8 cellular contexts compared by ENCODE assay signal in genomic region chr11:33160587-33160986, GRCh38. TPM values are rescaled to one million over a fixed set of nuclear protein-coding genes. Genes with fewer than 3 reads are reported as not detected.
A peak's percentile ranks its signal among the peaks of the same experiment; 100 is the strongest.
DNase-seq lines count a peak whose midpoint lies in the region; ATAC-seq and TF ChIP-seq lines count a peak whose summit lies in the region.

No MANE protein-coding gene starts in this region.

- H3K4me3 ChIP-seq in AG10803 (ENCODE audit: low read length): peak overlapping the region; percentile 98
- H3K4me3 ChIP-seq in LNCaP clone FGC (ENCODE audit: low read depth, low read length): peak overlapping the region; percentile 100

- no peaks in the 10 kb centered on the region for H3K27me3 Mint-ChIP-seq in dendritic cell treated with granulocyte-macrophage colony-stimulating factor and Interleukin-4, amounts not matched to agents 40 ng/mL and 50 ng/mL, for 4 days
- no peaks in the 10 kb centered on the region for H3K27me3 Mint-ChIP-seq in naive thymus-derived CD8-positive, alpha-beta T cell

- H3K4me3 Mint-ChIP-seq in dendritic cell treated with granulocyte-macrophage colony-stimulating factor and Interleukin-4, amounts not matched to agents 40 ng/mL and 50 ng/mL, for 4 days: peak overlapping the region; percentile 95
- H3K4me3 Mint-ChIP-seq in naive thymus-derived CD8-positive, alpha-beta T cell: peak overlapping the region; percentile 93 to 100 (median 100)

- no peak for ATAC-seq in naive thymus-derived CD8-positive, alpha-beta T cell
- ATAC-seq in HG02885 (IDR thresholded peaks at IDR 0.05; ENCODE audit: poor library complexity, unreplicated experiment): no peak

- DNase-seq in AG10803 (ENCODE audit: low read depth): no peak
- DNase-seq in LNCaP clone FGC (ENCODE audit: low read depth): no peak
- DNase-seq in naive thymus-derived CD8-positive, alpha-beta T cell: no peak
- no peak for DNase-seq in posterior cingulate gyrus
- no peak for DNase-seq in activated effector memory CD4-positive, alpha-beta T cell treated with anti-CD3 and anti-CD28 coated beads, Interleukin-2, amount 50 U/mL, for 16 hours
- no peak for DNase-seq in kidney glomerular epithelial cell (lab: John Stamatoyannopoulos, UW)

- intact Hi-C loops in dendritic cell treated with granulocyte-macrophage colony-stimulating factor and Interleukin-4, amounts not matched to agents 40 ng/mL and 50 ng/mL, for 4 days (cut with micrococcal nuclease): no loop called here
- intact Hi-C loops in posterior cingulate gyrus (cut with DNase I): loop anchor here (2.0 to 5.0 kb wide), 3 partner anchors 96 to 532 kb away; partner anchors contain the start of genes HIPK3 and TCP11L1

- peaks cover 24% of the 10 kb centered on the region for H3K36me3 Mint-ChIP-seq in dendritic cell treated with granulocyte-macrophage colony-stimulating factor and Interleukin-4, amounts not matched to agents 40 ng/mL and 50 ng/mL, for 4 days (ENCODE audit: low read depth)
- H3K36me3 Mint-ChIP-seq in naive thymus-derived CD8-positive, alpha-beta T cell: peaks cover 4 to 15% (median 7%) of the 10 kb centered on the region in 3 donors

- peaks cover 49% of the 10 kb centered on the region for H3K4me1 Mint-ChIP-seq in dendritic cell treated with granulocyte-macrophage colony-stimulating factor and Interleukin-4, amounts not matched to agents 40 ng/mL and 50 ng/mL, for 4 days (ENCODE audit: low read depth)
- peaks cover 28 to 65% (median 59%) of the 10 kb centered on the region in 4 donors for H3K4me1 Mint-ChIP-seq in naive thymus-derived CD8-positive, alpha-beta T cell

- TF ChIP-seq CTCF in AG10803 (conservative IDR thresholded peaks at IDR 0.05; ENCODE audit: low read length) (no peak), LNCaP clone FGC (IDR thresholded peaks at IDR 0.05; ENCODE audit: control insufficient read depth, extremely low read depth, insufficient read depth) (no peak)

- POLR2A ChIA-PET in naive thymus-derived CD8-positive, alpha-beta T cell (lab: Charles Lee): interaction anchor here (0.6 to 2.1 kb wide), 4 partner anchors 99 to 577 kb away, joined by 3 to 5 read pairs (median 4); partner anchors contain the start of gene EIF3M

- peak overlapping the region; percentile 95 for H3K27ac Mint-ChIP-seq in dendritic cell treated with granulocyte-macrophage colony-stimulating factor and Interleukin-4, amounts not matched to agents 40 ng/mL and 50 ng/mL, for 4 days
- peak overlapping the region; percentile 98 to 100 (median 100) for H3K27ac Mint-ChIP-seq in naive thymus-derived CD8-positive, alpha-beta T cell

- H3K9me3 Mint-ChIP-seq in dendritic cell treated with granulocyte-macrophage colony-stimulating factor and Interleukin-4, amounts not matched to agents 40 ng/mL and 50 ng/mL, for 4 days: no peaks in the 10 kb centered on the region
- H3K9me3 Mint-ChIP-seq in naive thymus-derived CD8-positive, alpha-beta T cell: no peaks in the 10 kb centered on the region

RNA-seq across cellular contexts. Expression of gene CSTF3, which starts 0.7 kb away (rescaled TPM):
- 10 to 100 TPM; 27.3 to 31.0 TPM for total RNA-seq in naive thymus-derived CD8-positive, alpha-beta T cell
- polyA plus RNA-seq in naive thymus-derived CD8-positive, alpha-beta T cell: 10 to 100 TPM; 11.1 to 17.9 (median 15.4) TPM
